In genomic region chr11:98701541-98701940, GRCh38 we compare ENCODE assay signal across 30 cellular contexts.
"Had no signal": no experiment of that assay in that cellular context is flagged by ENCODE, and none has a peak within 500 bp of the region (broad histone marks: within the 10 kb centered on the region; RNA-seq: fewer than 3 reads in every experiment).

No MANE protein-coding gene starts in this region.

- ATAC-seq: activated CD4-positive, alpha-beta T cell treated with anti-CD3 and anti-CD28 coated beads for 36 hours; activated CD8-positive, alpha-beta memory T cell treated with anti-CD3 and anti-CD28 coated beads, Interleukin-2, amount 10 ng/mL, durations not matched to agents 7 days and 5 days; activated CD8-positive, alpha-beta T cell treated with anti-CD3 and anti-CD28 coated beads, Interleukin-2, amount 10 ng/mL, durations not matched to agents 7 days and 5 days; activated naive CD8-positive, alpha-beta T cell treated with anti-CD3 and anti-CD28 coated beads, Interleukin-2, amount 50 U/mL, for 24 hours; esophagus mucosa; foreskin keratinocyte; gastrocnemius medialis; heart left ventricle had no signal

- H3K4me3 ChIP-seq: adrenal gland, ascending aorta, breast epithelium, cardiac muscle cell, colonic mucosa, gastrocnemius medialis, heart left ventricle had no signal

- DNase-seq: activated CD4-positive, alpha-beta memory T cell treated with anti-CD3 and anti-CD28 coated beads for 36 hours; activated CD4-positive, alpha-beta T cell treated with anti-CD3 and anti-CD28 coated beads for 36 hours; activated CD4-positive, alpha-beta T cell treated with anti-CD3 and anti-CD28 coated beads, Interleukin-2, amount 10 ng/mL, durations not matched to agents 24 days and 14 days; activated CD4-positive, CD25-positive, alpha-beta regulatory T cell; activated CD4-positive, CD25-positive, alpha-beta regulatory T cell treated with anti-CD3 and anti-CD28 coated beads, Interleukin-2, amount 50 U/mL, for 72 hours; activated CD8-positive, alpha-beta memory T cell treated with anti-CD3 and anti-CD28 coated beads, Interleukin-2, amount 10 ng/mL, durations not matched to agents 7 days and 5 days; activated CD8-positive, alpha-beta memory T cell treated with anti-CD3 and anti-CD28 coated beads, Interleukin-2, amount 50 U/mL, for 4 hours; activated CD8-positive, alpha-beta T cell treated with anti-CD3 and anti-CD28 coated beads, Interleukin-2, amount 10 ng/mL, durations not matched to agents 7 days and 5 days; activated effector memory CD4-positive, alpha-beta T cell treated with anti-CD3 and anti-CD28 coated beads, Interleukin-2, amount 50 U/mL, for 16 hours; activated naive CD4-positive, alpha-beta T cell treated with anti-CD3 and anti-CD28 coated beads for 36 hours; activated naive CD8-positive, alpha-beta T cell treated with anti-CD3 and anti-CD28 coated beads for 36 hours; activated naive CD8-positive, alpha-beta T cell treated with anti-CD3 and anti-CD28 coated beads, Interleukin-2, amount 50 U/mL, for 24 hours; activated T-cell treated with anti-CD3 and anti-CD28 coated beads, Interleukin-2, amount 50 U/mL, for 1 hour; activated T-cell treated with anti-CD3 and anti-CD28 coated beads, Interleukin-2, amount 50 U/mL, for 48 hours; adrenal gland; central memory CD4-positive, alpha-beta T cell; cerebellar nuclear complex; colonic mucosa; effector CD8-positive, alpha-beta T cell; endodermal cell; foreskin keratinocyte; gastrocnemius medialis; glutamatergic neuron; heart left ventricle; hypothalamus; T-helper 2 cell had no signal
